ENCODE assay signal across 8 cellular contexts in genomic region chr11:116641561-116642045, GRCh38.
DNase-seq lines count a peak whose midpoint lies in the region; ATAC-seq, FAIRE-seq and TF ChIP-seq lines count a peak whose summit lies in the region.

No MANE protein-coding gene starts in this region.

- DNase-seq in GM19239 (ENCODE audit: insufficient read length, low spot score) (peak; percentile 35), NCI-H226 (peak; percentile 5), GM12878 (ENCODE audit: low read depth, low spot score) (no peak), left colon (peak in 1 of 2 donors; percentile 59), uterus (peak in 1 of 2 donors; percentile 34), inferior parietal cortex (ENCODE audit: extremely low spot score) (no peak)

- BruUV-seq in GM12878 (replicated peaks; lab: Mats Ljungman, UMichigan), result no TSS peak

- H3K36me3 ChIP-seq in GM12878 (ENCODE audit: control insufficient read depth in 2 of 2, insufficient read depth in 2 of 2, low read length in 1 of 2) (no peaks in the 10 kb centered on the region), uterus (no peaks in the 10 kb centered on the region)

- H4K20me1 ChIP-seq in GM12878 (ENCODE audit: control insufficient read depth, insufficient read depth), result no peaks in the 10 kb centered on the region

- TF ChIP-seq CTCF in C4-2B (conservative IDR thresholded peaks at IDR 0.05), result peak; percentile 94
- peak; percentile 79 to 82 (median 81) for TF ChIP-seq CTCF in GM12878 (IDR thresholded peaks at IDR 0.05 in 2 of 3, conservative IDR thresholded peaks at IDR 0.05 in 1 of 3; ENCODE audit: control insufficient read depth in 2 of 3, extremely low read depth in 1 of 3, insufficient read depth in 1 of 3, low read depth in 3 of 3, low read length in 3 of 3)
- TF ChIP-seq CTCF in uterus (IDR thresholded peaks at IDR 0.05), result peak; percentile 54 to 65 (median 62)

- H3K9me3 ChIP-seq in GM12878 (replicated peaks; ENCODE audit: control insufficient read depth, insufficient read depth, low read length) (no peaks in the 10 kb centered on the region), uterus (no peaks in the 10 kb centered on the region)

- POLR2A ChIA-PET in GM12878 (lab: Charles Lee), result no interaction called here

- H3K27ac ChIP-seq in C4-2B (no peak overlapping the region), GM12878 (ENCODE audit: control insufficient read depth, insufficient read depth) (no peak overlapping the region), uterus (no peak overlapping the region)

- H3K4me3 ChIP-seq in GM12878 (no peak overlapping the region), uterus (no peak overlapping the region)

- H3K4me2 ChIP-seq in GM12878 (ENCODE audit: control insufficient read depth, insufficient read depth), result no peak overlapping the region

- TF ChIP-seq POLR2A in GM12878 (IDR thresholded peaks at IDR 0.05; ENCODE audit: low read depth, low read length), result no peak
- no peak for TF ChIP-seq POLR2A in uterus (IDR thresholded peaks at IDR 0.05)

- no peak for TF ChIP-seq EP300 in GM12878 (IDR thresholded peaks at IDR 0.05; ENCODE audit: borderline replicate concordance in 1 of 2, control insufficient read depth in 1 of 2, low read depth in 2 of 2, low read length in 2 of 2)

- FAIRE-seq in GM19239 (lab: Jason Lieb, UNC) (no peak), GM12878 (lab: Jason Lieb, UNC) (no peak)

- no peak overlapping the region for H3K9ac ChIP-seq in GM12878 (ENCODE audit: control insufficient read depth, insufficient read depth, low read length)

- H3K4me1 ChIP-seq in GM12878 (ENCODE audit: control insufficient read depth, insufficient read depth, low read length), result no peaks in the 10 kb centered on the region
- no peaks in the 10 kb centered on the region for H3K4me1 ChIP-seq in uterus

- 12% methylated on average over 11 of the region's 11 CpGs for WGBS in GM12878 (ENCODE audit: insufficient coverage, insufficient replicate concordance, low lambda C conversion rate, missing lambda C conversion rate)

- SMC1A ChIA-PET in GM12878 (lab: Charles Lee; ENCODE audit: uncharacterized antibody, unreplicated experiment), result interaction anchor here (1.3 to 2.3 kb wide), 3 partner anchors 50 to 187 kb away, joined by 4 to 10 read pairs (median 5); no protein-coding TSS in a partner anchor

- no peaks in the 10 kb centered on the region for H3K79me2 ChIP-seq in GM12878 (ENCODE audit: control insufficient read depth, insufficient read depth, low read length)

- ATAC-seq in GM12878, result peak; percentile 92
- ATAC-seq in left colon, result peak; percentile 76
- ATAC-seq in HG03565 (IDR thresholded peaks at IDR 0.05; ENCODE audit: unreplicated experiment), result no peak

- CTCF ChIA-PET in GM12878 (lab: Yijun Ruan, JAX), result interaction anchor here (0.8 to 3.3 kb wide), 13 partner anchors 19 to 1445 kb away, joined by 3 to 19 read pairs (median 3); no protein-coding TSS in a partner anchor

- no peaks in the 10 kb centered on the region for H3K27me3 ChIP-seq in GM12878 (replicated peaks in 1 of 2; ENCODE audit: control insufficient read depth in 2 of 2, insufficient read depth in 2 of 2, low read length in 1 of 2)
- H3K27me3 ChIP-seq in uterus, result no peaks in the 10 kb centered on the region

- peak; percentile 76 for TF ChIP-seq RAD21 in GM12878 (IDR thresholded peaks at IDR 0.05; ENCODE audit: insufficient read depth, low read depth, low read length)

- intact Hi-C loops in GM12878 (cut with micrococcal nuclease; ENCODE audit: unreplicated experiment) (loop anchor here (1.0 to 5.0 kb wide), 2 partner anchors 127 to 189 kb away; no protein-coding TSS in a partner anchor), left colon (cut with DNase I, micrococcal nuclease) (loop anchor here in 1 of 2 donors (10.0 kb wide), 1 partner anchor 187 kb away; no protein-coding TSS in a partner anchor), uterus (cut with DNase I; ENCODE audit: low total_unique reads) (no loop called here)

- in situ Hi-C loops in GM12878 (cut with MboI), result no loop called here

- RAD21 ChIA-PET in GM12878 (lab: Charles Lee; ENCODE audit: unreplicated experiment), result interaction anchor here (0.7 to 1.6 kb wide), 3 partner anchors 21 to 1902 kb away, joined by 3 to 6 read pairs (median 3); no protein-coding TSS in a partner anchor

- H2AFZ ChIP-seq in GM12878 (ENCODE audit: control insufficient read depth, low read depth, low read length), result no peak overlapping the region

TF ChIP-seq in GM12878, 131 proteins besides CTCF, POLR2A, EP300 and RAD21:
- no peak for TF ChIP-seq EZH2 (IDR thresholded peaks at IDR 0.05; ENCODE audit: borderline replicate concordance, control insufficient read depth, low read depth, low read length)
- TF ChIP-seq SMC3 (IDR thresholded peaks at IDR 0.05; ENCODE audit: borderline replicate concordance, low read length), result peak; percentile 56

Comparison
In these comparisons a context has a peak if more than half of its experiments do, and no peak if none do; other contexts are left out.
1. DNase-seq: peak in GM19239 (single experiment) and NCI-H226 (single experiment); none in GM12878 (single experiment) and inferior parietal cortex (single experiment).
2. Peak in every context shown above with its lines, with median percentiles within 50 percentile points of each other: CTCF ChIP-seq.